1 cellular context compared by ENCODE assay signal in the genomic region with DNA sequence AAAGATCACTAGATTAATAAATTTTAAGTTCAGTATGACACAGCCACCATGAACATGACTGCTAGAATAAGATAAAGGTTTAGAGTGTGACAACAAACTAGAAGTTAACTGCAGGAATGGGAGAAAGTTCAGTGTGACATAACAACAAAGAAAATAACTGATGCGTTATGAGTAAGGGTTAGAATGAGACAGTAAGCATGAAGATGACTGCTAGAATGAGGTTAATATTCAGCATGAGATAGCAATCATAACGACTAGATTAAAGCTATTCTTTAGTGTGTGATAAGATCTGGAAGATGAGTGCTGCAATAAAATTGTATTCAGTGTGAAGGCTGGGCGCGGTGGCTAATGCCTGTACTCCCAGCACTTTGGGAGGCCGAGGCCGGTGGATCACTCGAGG.
TF ChIP-seq lines count a peak whose summit lies in the region.

No MANE protein-coding gene starts in this region.

TF ChIP-seq in A549, 52 proteins besides CTCF, POLR2A, EP300 and RAD21 (continued from another document):
- no peak for TF ChIP-seq FOSL2 (IDR thresholded peaks at IDR 0.05)
- TF ChIP-seq FOSL2 (CRISPR knock-in tag; IDR thresholded peaks at IDR 0.05) = no peak
- TF ChIP-seq, protein P1, sequence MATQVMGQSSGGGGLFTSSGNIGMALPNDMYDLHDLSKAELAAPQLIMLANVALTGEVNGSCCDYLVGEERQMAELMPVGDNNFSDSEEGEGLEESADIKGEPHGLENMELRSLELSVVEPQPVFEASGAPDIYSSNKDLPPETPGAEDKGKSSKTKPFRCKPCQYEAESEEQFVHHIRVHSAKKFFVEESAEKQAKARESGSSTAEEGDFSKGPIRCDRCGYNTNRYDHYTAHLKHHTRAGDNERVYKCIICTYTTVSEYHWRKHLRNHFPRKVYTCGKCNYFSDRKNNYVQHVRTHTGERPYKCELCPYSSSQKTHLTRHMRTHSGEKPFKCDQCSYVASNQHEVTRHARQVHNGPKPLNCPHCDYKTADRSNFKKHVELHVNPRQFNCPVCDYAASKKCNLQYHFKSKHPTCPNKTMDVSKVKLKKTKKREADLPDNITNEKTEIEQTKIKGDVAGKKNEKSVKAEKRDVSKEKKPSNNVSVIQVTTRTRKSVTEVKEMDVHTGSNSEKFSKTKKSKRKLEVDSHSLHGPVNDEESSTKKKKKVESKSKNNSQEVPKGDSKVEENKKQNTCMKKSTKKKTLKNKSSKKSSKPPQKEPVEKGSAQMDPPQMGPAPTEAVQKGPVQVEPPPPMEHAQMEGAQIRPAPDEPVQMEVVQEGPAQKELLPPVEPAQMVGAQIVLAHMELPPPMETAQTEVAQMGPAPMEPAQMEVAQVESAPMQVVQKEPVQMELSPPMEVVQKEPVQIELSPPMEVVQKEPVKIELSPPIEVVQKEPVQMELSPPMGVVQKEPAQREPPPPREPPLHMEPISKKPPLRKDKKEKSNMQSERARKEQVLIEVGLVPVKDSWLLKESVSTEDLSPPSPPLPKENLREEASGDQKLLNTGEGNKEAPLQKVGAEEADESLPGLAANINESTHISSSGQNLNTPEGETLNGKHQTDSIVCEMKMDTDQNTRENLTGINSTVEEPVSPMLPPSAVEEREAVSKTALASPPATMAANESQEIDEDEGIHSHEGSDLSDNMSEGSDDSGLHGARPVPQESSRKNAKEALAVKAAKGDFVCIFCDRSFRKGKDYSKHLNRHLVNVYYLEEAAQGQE (IDR thresholded peaks at IDR 0.05) = no peak
- TF ChIP-seq HOXA7 (CRISPR knock-in tag; IDR thresholded peaks at IDR 0.05) = no peak
- TF ChIP-seq, protein P2, sequence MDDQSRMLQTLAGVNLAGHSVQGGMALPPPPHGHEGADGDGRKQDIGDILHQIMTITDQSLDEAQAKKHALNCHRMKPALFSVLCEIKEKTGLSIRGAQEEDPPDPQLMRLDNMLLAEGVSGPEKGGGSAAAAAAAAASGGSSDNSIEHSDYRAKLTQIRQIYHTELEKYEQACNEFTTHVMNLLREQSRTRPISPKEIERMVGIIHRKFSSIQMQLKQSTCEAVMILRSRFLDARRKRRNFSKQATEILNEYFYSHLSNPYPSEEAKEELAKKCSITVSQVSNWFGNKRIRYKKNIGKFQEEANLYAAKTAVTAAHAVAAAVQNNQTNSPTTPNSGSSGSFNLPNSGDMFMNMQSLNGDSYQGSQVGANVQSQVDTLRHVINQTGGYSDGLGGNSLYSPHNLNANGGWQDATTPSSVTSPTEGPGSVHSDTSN (IDR thresholded peaks at IDR 0.05) = no peak
- no peak for TF ChIP-seq TP53 (CRISPR knock-in tag; IDR thresholded peaks at IDR 0.05)
- TF ChIP-seq EHMT2 (IDR thresholded peaks at IDR 0.05; ENCODE audit: low read depth) = no peak
- no peak for TF ChIP-seq ZSCAN20 (CRISPR knock-in tag; IDR thresholded peaks at IDR 0.05)
- TF ChIP-seq HOXB13 (CRISPR knock-in tag; IDR thresholded peaks at IDR 0.05; ENCODE audit: low read depth) = no peak
- TF ChIP-seq RNF2 (IDR thresholded peaks at IDR 0.05; ENCODE audit: borderline replicate concordance, low read depth) = no peak
